21 cellular contexts compared by ENCODE assay signal in genomic region chr2:218378053-218378452, GRCh38. TPM values are rescaled to one million over a fixed set of nuclear protein-coding genes. Genes with fewer than 3 reads are reported as not detected.
"Had no signal": no experiment of that assay in that cellular context is flagged by ENCODE, and none has a peak within 500 bp of the region (broad histone marks: within the 10 kb centered on the region; RNA-seq: fewer than 3 reads in every experiment).

No MANE protein-coding gene starts in this region.

- H3K36me3 ChIP-seq: gastrocnemius medialis, heart left ventricle, thyroid gland had no signal

- H3K9me3 ChIP-seq: body of pancreas, gastrocnemius medialis, heart left ventricle, thyroid gland had no signal

- H3K27me3 ChIP-seq: body of pancreas, dorsolateral prefrontal cortex, gastrocnemius medialis, heart left ventricle, thyroid gland had no signal

- ATAC-seq: body of pancreas, gastrocnemius medialis, left ventricle myocardium superior, WTC11 had no signal

- H3K4me3 ChIP-seq: body of pancreas, dorsolateral prefrontal cortex, gastrocnemius medialis, heart left ventricle, thyroid gland had no signal

- H3K27ac ChIP-seq: body of pancreas, dorsolateral prefrontal cortex, gastrocnemius medialis, heart left ventricle, thyroid gland had no signal

- DNase-seq: activated CD4-positive, alpha-beta memory T cell treated with anti-CD3 and anti-CD28 coated beads for 36 hours; activated CD4-positive, alpha-beta T cell treated with anti-CD3 and anti-CD28 coated beads for 4 hours; activated T-cell treated with anti-CD3 and anti-CD28 coated beads for 4 hours; body of pancreas; caudate nucleus; dorsolateral prefrontal cortex; endodermal cell; gastrocnemius medialis; heart left ventricle; left ventricle myocardium superior; naive thymus-derived CD8-positive, alpha-beta T cell; nucleus accumbens; stimulated activated CD4-positive, alpha-beta T cell treated with anti-CD3 and anti-CD28 coated beads, Interleukin-2, amount 100 ng/mL, for 24 hours; stimulated activated naive CD4-positive, alpha-beta T cell treated with Interleukin-2 at 50 U/mL for 16 hours; thyroid gland had no signal

- H3K4me1 ChIP-seq: body of pancreas, gastrocnemius medialis, heart left ventricle had no signal

RNA-seq across cellular contexts. Expression of gene SLC11A1, which starts 4.0 kb away (rescaled TPM):
- total RNA-seq: epithelial cell of proximal tubule had no signal

RNA-seq across cellular contexts. Expression of gene CATIP, which starts 21.4 kb away (rescaled TPM):
- total RNA-seq: activated CD4-positive, alpha-beta memory T cell treated with anti-CD3 and anti-CD28 coated beads for 36 hours; activated T-helper 1 cell treated with anti-CD3 and anti-CD28 coated beads, Interleukin-12 subunit alpha, Interleukin-12 subunit beta, Interleukin-2, Interleukin-4 antibody, amounts not matched to agents 30 ng/mL and 10 ng/mL and 1 ng/mL, durations not matched to agents 14 hours and 24 hours and 36 hours; epithelial cell of proximal tubule; gastrocnemius medialis; kidney epithelial cell; left ventricle myocardium superior; naive thymus-derived CD8-positive, alpha-beta T cell; posterior vena cava; subcutaneous adipose tissue had no signal
- polyA plus RNA-seq: naive thymus-derived CD8-positive, alpha-beta T cell had no signal

RNA-seq across cellular contexts. Expression of gene VIL1, which starts 40.9 kb away (rescaled TPM):
- total RNA-seq: activated CD4-positive, alpha-beta memory T cell treated with anti-CD3 and anti-CD28 coated beads for 36 hours; activated T-helper 1 cell treated with anti-CD3 and anti-CD28 coated beads, Interleukin-12 subunit alpha, Interleukin-12 subunit beta, Interleukin-2, Interleukin-4 antibody, amounts not matched to agents 30 ng/mL and 10 ng/mL and 1 ng/mL, durations not matched to agents 14 hours and 24 hours and 36 hours; epithelial cell of proximal tubule; heart left ventricle; kidney epithelial cell; left ventricle myocardium superior; naive thymus-derived CD8-positive, alpha-beta T cell; posterior vena cava; subcutaneous adipose tissue; thyroid gland had no signal
